ENCODE assay signal across 20 cellular contexts in the genomic region with DNA sequence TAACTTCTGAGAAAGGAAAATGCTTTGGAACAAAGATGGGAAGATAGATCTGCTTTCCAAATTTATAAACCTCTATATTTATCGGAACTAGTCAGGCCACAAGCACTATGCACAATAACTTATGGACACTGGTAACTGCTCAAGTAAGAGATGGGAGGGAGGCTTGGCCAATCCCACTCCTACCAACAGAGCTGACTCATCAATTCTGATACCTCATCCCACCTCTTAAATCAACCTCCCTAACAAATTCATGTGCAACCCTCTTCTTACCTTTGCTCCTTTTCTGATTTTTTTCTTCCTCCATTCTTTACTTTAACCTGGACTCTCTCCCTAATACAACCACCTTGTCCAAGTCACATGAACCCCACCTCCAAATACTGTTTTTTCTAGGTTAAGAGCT.
"Had no signal": no experiment of that assay in that cellular context is flagged by ENCODE, and none has a peak within 500 bp of the region (broad histone marks: within the 10 kb centered on the region; RNA-seq: fewer than 3 reads in every experiment).

No MANE protein-coding gene starts in this region.

- H3K27ac ChIP-seq: HL-60, KMS-11, SJSA1, SK-N-MC had no signal

- H3K4me1 ChIP-seq: SJSA1 had no signal

- H3K4me2 ChIP-seq: KMS-11 had no signal

- H3K36me3 ChIP-seq: SJSA1 had no signal

- H3K9ac ChIP-seq: KMS-11 had no signal

- FAIRE-seq: HTR-8/SVneo, RCC 7860 had no signal

- H3K9me3 ChIP-seq: SJSA1 had no signal

- H3K4me3 ChIP-seq: SJSA1, SK-N-MC had no signal

- DNase-seq: MM.1S, NCI-H1436, NCI-H187, NCI-H2029, NCI-H2081 treated with DMSO at 0.1 percent for 48 hours, NCI-H2171, NCI-H226, NCI-H446, NCI-H510A, NCI-H524 treated with DMSO at 0.1 percent for 48 hours, NCI-H774, Right ventricle myocardium superior, RPMI8226, SIG-M5 had no signal
